8 cellular contexts compared by ENCODE assay signal in the genomic region with DNA sequence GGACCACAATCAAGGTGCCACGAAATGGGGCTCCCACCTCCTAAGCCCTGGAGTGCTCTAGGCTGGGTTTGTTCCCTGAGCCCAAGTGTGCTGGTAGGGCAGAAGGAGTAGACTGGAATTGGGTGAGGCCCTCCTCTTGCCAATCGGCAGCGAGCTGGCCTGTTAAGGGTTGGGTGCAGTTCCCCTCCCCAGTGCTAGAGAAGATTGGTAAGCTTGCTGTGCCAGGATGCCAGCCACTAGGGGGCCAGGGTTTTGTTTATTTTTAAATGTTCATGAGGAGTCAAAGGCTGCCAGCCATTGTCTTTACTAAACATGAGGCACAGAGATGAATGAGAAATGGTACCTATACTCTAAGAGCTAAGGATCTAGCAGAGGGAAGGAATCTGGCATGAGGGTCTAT.
DNase-seq lines count a peak whose midpoint lies in the region; ATAC-seq and TF ChIP-seq lines count a peak whose summit lies in the region.

No MANE protein-coding gene starts in this region.

- no peak overlapping the region for H3K27ac ChIP-seq in PC-3 (ENCODE audit: low read length)
- no peak overlapping the region for H3K27ac ChIP-seq in esophagus squamous epithelium

- no peak overlapping the region for H3K4me3 ChIP-seq in PC-3 (ENCODE audit: low read length)
- no peak overlapping the region for H3K4me3 ChIP-seq in esophagus squamous epithelium

- WGBS in esophagus squamous epithelium, 2 donors: 50 to 73% methylated on average over 2 to 3 of the region's 3 CpGs

- intact Hi-C loops in PC-3 (cut with micrococcal nuclease) (loop anchor here (1.0 to 10.0 kb wide), 3 partner anchors 92 to 185 kb away; a partner anchor contains a TSS), esophagus squamous epithelium (cut with DNase I) (no loop called here), posterior vena cava (cut with DNase I) (no loop called here)

- H3K36me3 ChIP-seq in PC-3 (ENCODE audit: low read depth, low read length) (no peaks in the 10 kb centered on the region), esophagus squamous epithelium (no peaks in the 10 kb centered on the region)

- no peaks in the 10 kb centered on the region for H3K9me3 ChIP-seq in PC-3 (ENCODE audit: low read length)
- H3K9me3 ChIP-seq in esophagus squamous epithelium: no peaks in the 10 kb centered on the region

- H3K4me2 ChIP-seq in PC-3 (ENCODE audit: low read length): no peak overlapping the region

- no peaks in the 10 kb centered on the region for H3K79me2 ChIP-seq in PC-3 (ENCODE audit: low read length)

- H2AFZ ChIP-seq in PC-3 (ENCODE audit: low read length): no peak overlapping the region

- peak; percentile 11 for DNase-seq in SIG-M5 treated with dmso at 0.1 percent for 504 hours (lab: John Stamatoyannopoulos, UW; ENCODE audit: unreplicated experiment)
- no peak for DNase-seq in SIG-M5 (lab: John Stamatoyannopoulos, UW)
- peak; percentile 69 for DNase-seq in PC-3
- no peak for DNase-seq in esophagus squamous epithelium (lab: John Stamatoyannopoulos, UW)
- peak; percentile 55 for DNase-seq in posterior vena cava (ENCODE audit: low spot score)
- no peak for DNase-seq in NCI-H446 treated with DMSO at 0.1 percent for 48 hours (lab: John Stamatoyannopoulos, UW)
- no peak for DNase-seq in activated gamma-delta T cell treated with Interleukin-2 at 50 U/mL for 16 hours

- H3K27me3 ChIP-seq in PC-3 (ENCODE audit: low read length): no peaks in the 10 kb centered on the region
- peaks cover 0 to 9% (median 0%) of the 10 kb centered on the region in 4 donors for H3K27me3 ChIP-seq in esophagus squamous epithelium

- POLR2A ChIA-PET in PC-3 (lab: Charles Lee; ENCODE audit: unreplicated experiment): no interaction called here

- no peak for TF ChIP-seq POLR2A in esophagus squamous epithelium (IDR thresholded peaks at IDR 0.05)

- H3K4me1 ChIP-seq in PC-3 (ENCODE audit: insufficient read depth, low read length): peaks cover 10% of the 10 kb centered on the region
- H3K4me1 ChIP-seq in esophagus squamous epithelium: no peaks in the 10 kb centered on the region

- no peaks in the 10 kb centered on the region for H4K20me1 ChIP-seq in PC-3 (ENCODE audit: low read length)

- no peaks in the 10 kb centered on the region for H3F3A ChIP-seq in PC-3 (ENCODE audit: low read length, unreplicated experiment)

- H3K9me2 ChIP-seq in PC-3 (replicated peaks; ENCODE audit: low read length): no peaks in the 10 kb centered on the region

- ATAC-seq in PC-3: peak; percentile 55
- ATAC-seq in GM21526 (IDR thresholded peaks at IDR 0.05; ENCODE audit: low FRiP score, unreplicated experiment): no peak

- CTCF ChIA-PET in PC-3 (lab: Charles Lee): interaction anchor here (0.5 to 5.4 kb wide), 10 partner anchors 23 to 708 kb away, joined by 3 to 42 read pairs (median 5); no protein-coding TSS in a partner anchor

- BruUV-seq in PC-3 (replicated peaks; lab: Mats Ljungman, UMichigan): no TSS peak

- TF ChIP-seq CTCF in PC-3 (conservative IDR thresholded peaks at IDR 0.05; ENCODE audit: low read depth, low read length) (peak; percentile 91), esophagus squamous epithelium (IDR thresholded peaks at IDR 0.05) (peak in 5 of 6 experiments; percentile 22 to 59 (median 41))

- H3K9ac ChIP-seq in PC-3 (ENCODE audit: low read length): no peak overlapping the region

Comparison
In these comparisons a context has a peak if more than half of its experiments do, and no peak if none do; other contexts are left out.
1. DNase-seq: peak in SIG-M5 treated with dmso at 0.1 percent for 504 hours (single experiment), PC-3 (single experiment) and posterior vena cava (single experiment); none in SIG-M5 (single experiment), esophagus squamous epithelium (single experiment), NCI-H446 treated with DMSO at 0.1 percent for 48 hours (single experiment) and activated gamma-delta T cell treated with Interleukin-2 at 50 U/mL for 16 hours (single experiment).